ENCODE assay signal across 13 cellular contexts in the genomic region with DNA sequence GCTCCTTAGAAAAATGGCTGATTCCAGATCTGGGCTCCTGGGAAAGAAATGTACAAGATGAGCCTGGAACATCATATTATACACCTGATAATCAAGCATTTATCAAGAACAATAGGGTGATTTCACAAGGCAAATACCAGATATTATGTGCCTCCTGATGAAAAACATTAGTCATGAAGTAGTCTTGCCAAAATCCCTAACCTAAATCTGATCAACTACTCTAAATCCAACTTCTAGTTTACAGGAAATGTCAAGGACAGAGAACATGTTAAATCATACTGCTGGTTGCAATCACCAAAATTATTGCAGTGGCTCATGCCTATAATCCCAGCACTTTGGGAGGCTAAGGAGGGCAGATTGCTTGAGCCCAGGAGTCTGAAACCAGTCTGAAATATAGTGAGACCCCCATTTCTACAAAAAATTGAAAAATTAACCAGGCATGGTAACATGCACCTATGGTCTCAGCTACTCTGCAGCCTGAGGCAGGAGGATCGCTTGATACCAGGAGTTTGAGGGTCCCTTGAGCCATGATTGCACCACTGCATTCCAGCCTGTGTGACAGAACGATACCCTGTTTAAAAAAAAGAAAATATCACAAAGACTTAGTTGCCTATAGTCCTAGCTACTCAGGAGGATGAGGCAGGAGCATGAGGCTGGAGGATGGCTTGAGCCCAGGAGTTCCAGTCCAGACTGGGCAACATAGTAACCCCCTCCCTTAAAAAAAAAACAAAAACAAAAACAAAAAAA. TPM values are rescaled to one million over a fixed set of nuclear protein-coding genes. Genes with fewer than 3 reads are reported as not detected.
DNase-seq lines count a peak whose midpoint lies in the region; ATAC-seq, FAIRE-seq and TF ChIP-seq lines count a peak whose summit lies in the region.
"Had no signal": no experiment of that assay in that cellular context is flagged by ENCODE, and none has a peak within 500 bp of the region (broad histone marks: within the 10 kb centered on the region; RNA-seq: fewer than 3 reads in every experiment).

No MANE protein-coding gene starts in this region.

- no peak overlapping the region; the same call in 2 of the 3 replicates for H3K27ac ChIP-seq in K562 (ENCODE audit: extremely low read depth, low read depth, low read length)
- H3K27ac ChIP-seq in right cardiac atrium (ENCODE audit: low read length): no peak overlapping the region
- H3K27ac ChIP-seq: gastrocnemius medialis had no signal

- whole genome bisulfite sequencing in K562 (ENCODE audit: insufficient coverage, low coverage, missing lambda C conversion rate): 84% methylated on average over 2 of the region's 2 CpGs
- WGBS in right cardiac atrium: 56% methylated on average over 2 of the region's 2 CpGs

- no peak overlapping the region for H3K4me3 ChIP-seq in K562
- H3K4me3 ChIP-seq in right cardiac atrium (ENCODE audit: low read length): no peak overlapping the region
- H3K4me3 ChIP-seq: gastrocnemius medialis had no signal

- H3K4me1 Mint-ChIP-seq in HFFc6 (ENCODE audit: low read depth): peaks cover 66% of the 10 kb centered on the region
- peaks cover 27% of the 10 kb centered on the region for H3K4me1 Mint-ChIP-seq in activated T-helper 2 cell treated with anti-CD3 and anti-CD28 coated beads, Interferon-gamma antibody, Interleukin-2, Interleukin-4, amounts not matched to agents 10 μg/mL and 5 μg/mL and 100 μg/mL, durations not matched to agents 14 hours and 24 hours and 36 hours (ENCODE audit: low read depth)
- H3K4me1 Mint-ChIP-seq: brain had no signal

- POLR2A ChIA-PET in K562 (lab: Yijun Ruan, JAX): interaction anchor here (0.7 to 1.1 kb wide), 3 partner anchors 22 to 51 kb away, joined by 3 to 5 read pairs (median 4); no protein-coding TSS in a partner anchor

- 0 out of 2 replicates have a peak overlapping the region, but pooled peaks have one; percentile 86 for H2AFZ ChIP-seq in K562 (ENCODE audit: low read depth, low read length)

- no TSS peak for BruUV-seq in K562 (replicated peaks; lab: Mats Ljungman, UMichigan)

- TF ChIP-seq CTCF in HFFc6 (IDR thresholded peaks at IDR 0.05) (no peak), K562 (IDR thresholded peaks at IDR 0.05 in 2 of 3, conservative IDR thresholded peaks at IDR 0.05 in 1 of 3; ENCODE audit: insufficient read depth in 2 of 3, low read depth in 1 of 3, low read length in 3 of 3) (no peak)

- in situ Hi-C loops in K562 (cut with MboI): no loop called here

- H3K4me1 ChIP-seq in K562 (replicated peaks in 1 of 2; ENCODE audit: control insufficient read depth in 2 of 2, insufficient read depth in 2 of 2, low read length in 2 of 2) (peaks cover 0 to 11% of the 10 kb centered on the region in 2 experiments; a peak in 4 of 5 replicates), right cardiac atrium (ENCODE audit: control insufficient read depth, insufficient read depth, low read length) (no peaks in the 10 kb centered on the region)

- no peak overlapping the region; a peak in 1 of 4 replicates for H3K9ac ChIP-seq in K562 (ENCODE audit: insufficient read depth in 1 of 2, low read depth in 2 of 2, low read length in 2 of 2)

- no peaks in the 10 kb centered on the region for H3K79me2 ChIP-seq in K562 (ENCODE audit: control insufficient read depth, insufficient read depth, low read length)

- H3K9me3 Mint-ChIP-seq in HFFc6: peaks cover 5% of the 10 kb centered on the region
- peaks cover 36% of the 10 kb centered on the region for H3K9me3 Mint-ChIP-seq in activated T-helper 2 cell treated with anti-CD3 and anti-CD28 coated beads, Interferon-gamma antibody, Interleukin-2, Interleukin-4, amounts not matched to agents 10 μg/mL and 5 μg/mL and 100 μg/mL, durations not matched to agents 14 hours and 24 hours and 36 hours

- ATAC-seq in K562 (no peak), right cardiac atrium (peak; percentile 50 to 53), GM18909 (IDR thresholded peaks at IDR 0.05; ENCODE audit: poor library complexity, unreplicated experiment) (no peak)

- no peak overlapping the region for H3K4me2 ChIP-seq in K562 (ENCODE audit: insufficient read depth, low read length)

- no peak overlapping the region for H3K4me3 Mint-ChIP-seq in HFFc6
- H3K4me3 Mint-ChIP-seq in activated T-helper 2 cell treated with anti-CD3 and anti-CD28 coated beads, Interferon-gamma antibody, Interleukin-2, Interleukin-4, amounts not matched to agents 10 μg/mL and 5 μg/mL and 100 μg/mL, durations not matched to agents 14 hours and 24 hours and 36 hours (ENCODE audit: low read depth): no peak overlapping the region
- H3K4me3 Mint-ChIP-seq: B cell, brain had no signal

- no peak for TF ChIP-seq POLR2A in K562 (conservative IDR thresholded peaks at IDR 0.05)

- H3K27me3 ChIP-seq in K562 (ENCODE audit: control insufficient read depth in 2 of 2, insufficient read depth in 2 of 2, low read length in 2 of 2) (no peaks in the 10 kb centered on the region), right cardiac atrium (ENCODE audit: control insufficient read depth, insufficient read depth) (no peaks in the 10 kb centered on the region)
- H3K27me3 ChIP-seq: gastrocnemius medialis had no signal

- no peak for FAIRE-seq in K562 (lab: Jason Lieb, UNC)
- FAIRE-seq: G401.6 had no signal

- no peaks in the 10 kb centered on the region for H4K20me1 ChIP-seq in K562 (replicated peaks; ENCODE audit: control insufficient read depth, insufficient read depth, low read length)

- H3K9me1 ChIP-seq in K562 (ENCODE audit: control insufficient read depth, insufficient read depth, low read length): no peaks in the 10 kb centered on the region

- no peak for TF ChIP-seq RAD21 in K562 (CRISPR knock-in tag; conservative IDR thresholded peaks at IDR 0.05 in 1 of 2, IDR thresholded peaks at IDR 0.05 in 1 of 2)

- peaks cover 25% of the 10 kb centered on the region for H3K36me3 Mint-ChIP-seq in HFFc6 (ENCODE audit: low read depth)
- H3K36me3 Mint-ChIP-seq in activated T-helper 2 cell treated with anti-CD3 and anti-CD28 coated beads, Interferon-gamma antibody, Interleukin-2, Interleukin-4, amounts not matched to agents 10 μg/mL and 5 μg/mL and 100 μg/mL, durations not matched to agents 14 hours and 24 hours and 36 hours (ENCODE audit: low read depth): peaks cover 20% of the 10 kb centered on the region
- H3K36me3 Mint-ChIP-seq: brain had no signal

- no peaks in the 10 kb centered on the region for H3K27me3 Mint-ChIP-seq in HFFc6 (ENCODE audit: insufficient read depth)
- H3K27me3 Mint-ChIP-seq in activated T-helper 2 cell treated with anti-CD3 and anti-CD28 coated beads, Interferon-gamma antibody, Interleukin-2, Interleukin-4, amounts not matched to agents 10 μg/mL and 5 μg/mL and 100 μg/mL, durations not matched to agents 14 hours and 24 hours and 36 hours (ENCODE audit: low read depth): no peaks in the 10 kb centered on the region

- TF ChIP-seq EP300 in K562 (IDR thresholded peaks at IDR 0.05; ENCODE audit: low read length): no peak

- peak overlapping the region; percentile 29 for H3K27ac Mint-ChIP-seq in HFFc6
- H3K27ac Mint-ChIP-seq in activated T-helper 2 cell treated with anti-CD3 and anti-CD28 coated beads, Interferon-gamma antibody, Interleukin-2, Interleukin-4, amounts not matched to agents 10 μg/mL and 5 μg/mL and 100 μg/mL, durations not matched to agents 14 hours and 24 hours and 36 hours: no peak overlapping the region
- H3K27ac Mint-ChIP-seq: B cell had no signal

- DNase-seq in A172 (ENCODE audit: low spot score) (peak; percentile 65), HFFc6 (peak; percentile 17), K562 (ENCODE audit: extremely low read depth in 1 of 4, low spot score in 3 of 4) (no peak), right cardiac atrium (no peak), SK-N-DZ (ENCODE audit: low spot score) (no peak), NCI-H82 (lab: John Stamatoyannopoulos, UW) (no peak)
- no peak for DNase-seq in activated T-helper 2 cell treated with anti-CD3 and anti-CD28 coated beads, Interferon-gamma antibody, Interleukin-2, Interleukin-4, amounts not matched to agents 10 μg/mL and 5 μg/mL and 100 μg/mL, durations not matched to agents 14 hours and 24 hours and 36 hours (ENCODE audit: low spot score)
- DNase-seq: NCI-H345 had no signal

- no peaks in the 10 kb centered on the region for H3K9me3 ChIP-seq in K562 (replicated peaks; ENCODE audit: control insufficient read depth, insufficient read depth, low read depth, low read length)
- no peaks in the 10 kb centered on the region for H3K9me3 ChIP-seq in right cardiac atrium (ENCODE audit: control insufficient read depth, low read length)
- H3K9me3 ChIP-seq: gastrocnemius medialis had no signal

- CTCF ChIA-PET in K562 (lab: Yijun Ruan, JAX; ENCODE audit: low intra/inter-chr PET ratio): no interaction called here

- intact Hi-C loops in K562 (cut with micrococcal nuclease): loop anchor here (2.0 to 5.0 kb wide), 2 partner anchors 34 to 51 kb away; a partner anchor contains a TSS
- intact Hi-C loops in right cardiac atrium (cut with DNase I): no loop called here
- intact Hi-C loops in activated T-helper 2 cell treated with anti-CD3 and anti-CD28 coated beads, Interferon-gamma antibody, Interleukin-2, Interleukin-4, amounts not matched to agents 10 μg/mL and 5 μg/mL and 100 μg/mL, durations not matched to agents 14 hours and 24 hours and 36 hours (cut with micrococcal nuclease): loop anchor here (1.0 to 2.0 kb wide), 3 partner anchors 34 to 63 kb away; a partner anchor contains a TSS

- no peaks in the 10 kb centered on the region for H3K36me3 ChIP-seq in K562 (ENCODE audit: control insufficient read depth, insufficient read depth, low read length)
- H3K36me3 ChIP-seq: gastrocnemius medialis had no signal

RNA-seq across cellular contexts. Expression of a gene that starts 34.9 kb away (rescaled TPM):
- 223 and 264 TPM in 2 replicates for total RNA-seq in A172 (2014; rRNA removed; shearing (Covaris generic))
- 100 to 1,000 TPM; 114 to 123 (median 117) TPM for total RNA-seq in HFFc6 (2021; fragmentation: NEBNext Ultra II Directional; extraction: Animal tissue kit (Norgen Biotek cat#: 25700))
- 187 and 569 TPM in 2 replicates for total RNA-seq in K562 (2011; cell fraction: chromatin; rRNA removed; ENCODE audit: low replicate concordance)
- 75.4 and 99.2 TPM in 2 replicates for total RNA-seq in K562 (2011; cell fraction: nucleolus; rRNA removed)
- total RNA-seq in K562 (2011; cell fraction: nucleoplasm; rRNA removed): 212 and 321 TPM in 2 replicates
- total RNA-seq in K562 (2014; rRNA removed): 72.3 and 86.6 TPM in 2 replicates
- total RNA-seq in K562 (2014; rRNA removed; fragmentation: Illumina TruSeq; extraction: Trizol): 116 and 120 TPM in 2 replicates
- 87.3 and 95.8 TPM in 2 replicates for total RNA-seq in K562 (2015; rRNA removed; fragmentation: Illumina TruSeq; extraction: Trizol)
- 85.4 and 95.2 TPM in 2 replicates for total RNA-seq in K562 (2021)
- polyA plus RNA-seq in K562 (2011; rRNA removed): 99.4 and 135 TPM in 2 replicates
- polyA plus RNA-seq in K562 (2011; cell fraction: cytosol; rRNA removed): 14.3 and 36.7 TPM in 2 replicates
- polyA plus RNA-seq in K562 (2011; cell fraction: nucleus; rRNA removed): 52.7 and 77.5 TPM in 2 replicates
- polyA plus RNA-seq in K562 (2012): 35.4 and 37.3 TPM in 2 replicates
- polyA plus RNA-seq in K562 (2014; fragmentation: Illumina TruSeq; extraction: Trizol): 65.9 and 77.7 TPM in 2 replicates
- 10 to 100 TPM; 16.6 to 16.8 TPM for polyA plus RNA-seq in K562 (2014; fragmentation: Nextera tagmentation; extraction: Ambion mirVana)
- 46.2 and 54.7 TPM in 2 replicates for polyA plus RNA-seq in K562 (2014; rRNA removed)
- polyA minus RNA-seq in K562 (2011; rRNA and poly(A)+ RNA removed): 360 and 406 TPM in 2 replicates
- 76.2 and 93.9 TPM in 2 replicates for polyA minus RNA-seq in K562 (2011; cell fraction: cytosol; rRNA and poly(A)+ RNA removed)
- 87.1 and 158 TPM in 2 replicates for polyA minus RNA-seq in K562 (2011; cell fraction: nucleus; rRNA and poly(A)+ RNA removed)
- 100 to 1,000 TPM in 1 of 4 donors, 10 to 100 TPM in 3; 79.9 to 194 (median 93.6) TPM for total RNA-seq in right cardiac atrium
- polyA plus RNA-seq in right cardiac atrium: 28.2 TPM
- polyA plus RNA-seq in SK-N-DZ (2014; cell fraction: cytosol; rRNA removed): 76.4 and 79.1 TPM in 2 replicates
- polyA plus RNA-seq in SK-N-DZ (2014; cell fraction: nucleus; rRNA removed): 74.9 and 78.1 TPM in 2 replicates
- 136 and 150 TPM in 2 replicates for total RNA-seq in activated T-helper 2 cell treated with anti-CD3 and anti-CD28 coated beads, Interferon-gamma antibody, Interleukin-2, Interleukin-4, amounts not matched to agents 10 μg/mL and 5 μg/mL and 100 μg/mL, durations not matched to agents 14 hours and 24 hours and 36 hours

Comparison
In these comparisons a context has a peak if more than half of its experiments do, and no peak if none do; other contexts are left out.
1. DNase-seq: peak in A172 (single experiment) and HFFc6 (single experiment); none in K562 (0 of 4), right cardiac atrium (0 of 3), SK-N-DZ (single experiment), NCI-H82 (single experiment) and activated T-helper 2 cell treated with anti-CD3 and anti-CD28 coated beads, Interferon-gamma antibody, Interleukin-2, Interleukin-4, amounts not matched to agents 10 μg/mL and 5 μg/mL and 100 μg/mL, durations not matched to agents 14 hours and 24 hours and 36 hours (single experiment).
2. ATAC-seq: peak in right cardiac atrium (2 of 2); none in K562 (single experiment) and GM18909 (single experiment).
3. intact Hi-C loops: an anchor here in K562 (2.0 to 5.0 kb wide) and activated T-helper 2 cell treated with anti-CD3 and anti-CD28 coated beads, Interferon-gamma antibody, Interleukin-2, Interleukin-4, amounts not matched to agents 10 μg/mL and 5 μg/mL and 100 μg/mL, durations not matched to agents 14 hours and 24 hours and 36 hours (1.0 to 2.0 kb wide); none called in right cardiac atrium.